In the genomic region with DNA sequence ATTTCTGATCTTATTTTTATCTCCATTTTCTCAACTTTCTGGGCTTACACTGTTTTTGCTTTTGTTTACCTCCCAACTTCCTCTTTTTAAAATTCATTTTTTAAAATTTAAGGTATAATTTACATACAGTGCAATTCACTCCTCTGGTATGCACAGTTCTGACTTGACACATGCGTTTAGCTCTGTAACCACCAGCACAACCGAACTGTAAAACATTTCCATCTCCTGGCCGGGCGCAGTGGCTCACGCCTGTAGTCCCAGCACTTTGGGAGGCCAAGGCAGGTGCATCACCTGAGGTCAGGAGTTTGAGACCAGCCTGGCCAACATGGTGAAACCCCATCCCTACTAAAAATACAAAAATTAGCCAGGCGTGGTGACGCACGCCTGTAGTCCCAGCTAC, we compare ENCODE assay signal across 2 cellular contexts. TPM values are rescaled to one million over a fixed set of nuclear protein-coding genes. Genes with fewer than 3 reads are reported as not detected.
"Had no signal": no experiment of that assay in that cellular context is flagged by ENCODE, and none has a peak within 500 bp of the region (broad histone marks: within the 10 kb centered on the region; RNA-seq: fewer than 3 reads in every experiment).

No MANE protein-coding gene starts in this region.

RNA-seq across cellular contexts. Expression of a gene that starts 16.2 kb away (rescaled TPM):
- total RNA-seq: M059J, SK-MEL-5 had no signal
